16 cellular contexts compared by ENCODE assay signal in genomic region chr10:101671453-101671852, GRCh38. TPM values are rescaled to one million over a fixed set of nuclear protein-coding genes. Genes with fewer than 3 reads are reported as not detected.
A peak's percentile ranks its signal among the peaks of the same experiment; 100 is the strongest.
DNase-seq lines count a peak whose midpoint lies in the region; ATAC-seq, FAIRE-seq and TF ChIP-seq lines count a peak whose summit lies in the region.
"Had no signal": no experiment of that assay in that cellular context is flagged by ENCODE, and none has a peak within 500 bp of the region (broad histone marks: within the 10 kb centered on the region; RNA-seq: fewer than 3 reads in every experiment).

No MANE protein-coding gene starts in this region.

- SMC1A ChIA-PET in GM12878 (lab: Charles Lee; ENCODE audit: uncharacterized antibody, unreplicated experiment), result interaction anchor here (1.0 to 1.9 kb wide), 11 partner anchors 14 to 109 kb away, joined by 3 to 9 read pairs (median 4); no protein-coding TSS in a partner anchor

- TF ChIP-seq RAD21 in GM12878 (IDR thresholded peaks at IDR 0.05; ENCODE audit: insufficient read depth, low read depth, low read length), result no peak

- FAIRE-seq in GM19239 (lab: Jason Lieb, UNC) (peak; percentile 73), GM12878 (lab: Jason Lieb, UNC) (peak; percentile 38)

- no peak overlapping the region for H3K9ac ChIP-seq in GM12878 (ENCODE audit: control insufficient read depth, insufficient read depth, low read length)

- CTCF ChIA-PET in GM12878 (lab: Yijun Ruan, JAX), result interaction anchor here (1.0 to 2.8 kb wide), 11 partner anchors 8 to 342 kb away, joined by 3 to 13 read pairs (median 4); no protein-coding TSS in a partner anchor

- no peak for TF ChIP-seq CTCF in GM12878 (IDR thresholded peaks at IDR 0.05 in 2 of 3, conservative IDR thresholded peaks at IDR 0.05 in 1 of 3; ENCODE audit: control insufficient read depth in 2 of 3, extremely low read depth in 1 of 3, insufficient read depth in 1 of 3, low read depth in 3 of 3, low read length in 3 of 3)

- in situ Hi-C loops in GM12878 (cut with MboI), result no loop called here

- no peaks in the 10 kb centered on the region for H3K79me2 ChIP-seq in GM12878 (ENCODE audit: control insufficient read depth, insufficient read depth, low read length)

- H3K9me3 ChIP-seq in GM12878 (replicated peaks; ENCODE audit: control insufficient read depth, insufficient read depth, low read length), result no peaks in the 10 kb centered on the region

- no peaks in the 10 kb centered on the region for H3K27me3 ChIP-seq in GM12878 (replicated peaks in 1 of 2; ENCODE audit: control insufficient read depth in 2 of 2, insufficient read depth in 2 of 2, low read length in 1 of 2)

- 97% methylated on average over 1 of the region's 1 CpG for WGBS in GM12878 (ENCODE audit: insufficient coverage, insufficient replicate concordance, low lambda C conversion rate, missing lambda C conversion rate)

- peak overlapping the region; percentile 2; the same call in 1 of the 2 replicates for H2AFZ ChIP-seq in GM12878 (ENCODE audit: control insufficient read depth, low read depth, low read length)

- H3K4me1 ChIP-seq in GM12878 (ENCODE audit: control insufficient read depth, insufficient read depth, low read length), result peaks cover 26% of the 10 kb centered on the region

- POLR2A ChIA-PET in GM12878 (lab: Charles Lee), result interaction anchor here (1.1 to 1.5 kb wide), 5 partner anchors 11 to 54 kb away, joined by 3 to 6 read pairs (median 5); no protein-coding TSS in a partner anchor

- RAD21 ChIA-PET in GM12878 (lab: Charles Lee; ENCODE audit: unreplicated experiment), result interaction anchor here (0.8 to 1.6 kb wide), 5 partner anchors 24 to 831 kb away, joined by 3 to 13 read pairs (median 5); partner anchors contain the start of genes ACTR1A and FBXW4

- DNase-seq in GM19239 (ENCODE audit: insufficient read length, low spot score) (no peak), GM12878 (ENCODE audit: low read depth, low spot score) (peak; percentile 60), NCI-H2081 treated with DMSO at 0.1 percent for 48 hours (lab: John Stamatoyannopoulos, UW) (no peak), NCI-H446 (lab: John Stamatoyannopoulos, UW) (no peak)
- DNase-seq in activated naive CD4-positive, alpha-beta T cell (lab: John Stamatoyannopoulos, UW), result no peak
- DNase-seq: activated CD8-positive, alpha-beta memory T cell treated with anti-CD3 and anti-CD28 coated beads, Interleukin-2, amount 50 U/mL, for 4 hours; C1 segment of cervical spinal cord; effector memory CD4-positive, alpha-beta T cell; H7; NCI-H1048; OCI-M1 had no signal

- H4K20me1 ChIP-seq in GM12878 (ENCODE audit: control insufficient read depth, insufficient read depth), result no peaks in the 10 kb centered on the region

- peak; percentile 62 for ATAC-seq in GM18499 (IDR thresholded peaks at IDR 0.05; ENCODE audit: insufficient read depth, unreplicated experiment)
- peak; percentile 52 for ATAC-seq in HG02870 (IDR thresholded peaks at IDR 0.05; ENCODE audit: unreplicated experiment)
- peak; percentile 91 for ATAC-seq in GM12878
- ATAC-seq: SK-N-SH treated with all-trans-retinoic acid at 6 μM for 48 hours had no signal

- no peak for TF ChIP-seq POLR2A in GM12878 (IDR thresholded peaks at IDR 0.05; ENCODE audit: low read depth, low read length)

- H3K4me3 ChIP-seq in GM12878, result no peak overlapping the region
- H3K4me3 ChIP-seq: lung had no signal

- H3K27ac ChIP-seq in GM12878 (ENCODE audit: control insufficient read depth, insufficient read depth), result peak overlapping the region; percentile 78
- H3K27ac ChIP-seq: VCaP had no signal

- H3K36me3 ChIP-seq in GM12878 (ENCODE audit: control insufficient read depth in 2 of 2, insufficient read depth in 2 of 2, low read length in 1 of 2), result peaks cover 7 to 29% of the 10 kb centered on the region in 2 experiments

- peak overlapping the region; percentile 69 for H3K4me2 ChIP-seq in GM12878 (ENCODE audit: control insufficient read depth, insufficient read depth)

- BruUV-seq in GM12878 (replicated peaks; lab: Mats Ljungman, UMichigan), result no TSS peak

- intact Hi-C loops in GM12878 (cut with micrococcal nuclease; ENCODE audit: unreplicated experiment), result no loop called here

- TF ChIP-seq EP300 in GM12878 (IDR thresholded peaks at IDR 0.05; ENCODE audit: borderline replicate concordance in 1 of 2, control insufficient read depth in 1 of 2, low read depth in 2 of 2, low read length in 2 of 2), result no peak

TF ChIP-seq in GM12878, 131 proteins besides CTCF, POLR2A, EP300 and RAD21:
- no peak for TF ChIP-seq SMAD1 (IDR thresholded peaks at IDR 0.05; ENCODE audit: low read depth, partially characterized antibody)
- 0 out of 2 replicates have a peak, but pooled peaks have one; percentile 15 for TF ChIP-seq ATF7 (IDR thresholded peaks at IDR 0.05; ENCODE audit: low read depth)
- peak; percentile 13; the same call in 1 of the 2 replicates for TF ChIP-seq PKNOX1 (IDR thresholded peaks at IDR 0.05)
- TF ChIP-seq YY1 (IDR thresholded peaks at IDR 0.05; ENCODE audit: low read depth, low read length), result no peak
- 0 out of 4 replicates have a peak, but pooled peaks of 1 of the 2 experiments have one; percentile 16 for TF ChIP-seq SRF (IDR thresholded peaks at IDR 0.05; ENCODE audit: low read depth in 2 of 2, low read length in 2 of 2)
- peak; percentile 36 for TF ChIP-seq RUNX3 (IDR thresholded peaks at IDR 0.05; ENCODE audit: low read length)
- TF ChIP-seq SPI1 (IDR thresholded peaks at IDR 0.05; ENCODE audit: borderline replicate concordance, insufficient read depth, low read depth, low read length), result 0 out of 2 replicates have a peak, but pooled peaks have one; percentile 23
- 0 out of 3 replicates have a peak, but pooled peaks have one; percentile 32 for TF ChIP-seq POU2F2 (IDR thresholded peaks at IDR 0.05; ENCODE audit: borderline replicate concordance, low read depth, low read length)
- no peak for TF ChIP-seq MEF2B (IDR thresholded peaks at IDR 0.05; ENCODE audit: partially characterized antibody, poor library complexity, severe bottlenecking)
TF ChIP-seq in GM12878: peak in this region for 6.

RNA-seq across cellular contexts. Expression of gene FBXW4, which starts 23.5 kb away (rescaled TPM):
- total RNA-seq in GM12878 (2013; cell fraction: nucleolus; rRNA removed), result 53.0 and 64.6 TPM in 2 replicates
- total RNA-seq in GM12878 (2014; rRNA removed) (28.5 and 29.2 TPM in 2 replicates), GM12878 (2014; rRNA removed; fragmentation: Illumina TruSeq; extraction: Trizol) (24.8 and 26.5 TPM in 2 replicates), GM12878 (2021) (38.7 and 41.9 TPM in 2 replicates)
- 14.9 TPM for polyA plus RNA-seq in GM12878 (2011; ENCODE audit: low read depth)
- polyA plus RNA-seq in GM12878 (2011; rRNA removed) (27.8 and 38.2 TPM in 2 replicates), GM12878 (2014; fragmentation: Illumina TruSeq; extraction: Trizol) (37.2 and 42.0 TPM in 2 replicates), GM12878 (2014; fragmentation: Nextera tagmentation; extraction: Ambion mirVana) (10 to 100 TPM in 1 of 2 experiments, 1 to 10 TPM in 1; 5.7 to 11.5 TPM), GM12878 (2014; rRNA removed) (30.5 and 34.5 TPM in 2 replicates), GM12878 (2016; fragmentation: Nextera tagmentation; extraction: Ambion mirVana) (1 to 10 TPM; 7.4 to 9.3 TPM)
- 30.3 and 30.4 TPM in 2 replicates for polyA plus RNA-seq in GM12878 (2011; cell fraction: cytosol; rRNA removed)
- polyA plus RNA-seq in GM12878 (2011; cell fraction: nucleus; rRNA removed), result 27.5 and 28.0 TPM in 2 replicates
- 27.9 and 28.1 TPM in 2 replicates for polyA plus RNA-seq in GM12878 (2012)
- polyA minus RNA-seq in GM12878 (2011; rRNA and poly(A)+ RNA removed), result 165 and 166 TPM in 2 replicates
- polyA minus RNA-seq in GM12878 (2011; cell fraction: cytosol; rRNA and poly(A)+ RNA removed), result 22.9 and 25.5 TPM in 2 replicates
- polyA minus RNA-seq in GM12878 (2011; cell fraction: nucleus; rRNA and poly(A)+ RNA removed), result 22.7 and 43.4 TPM in 2 replicates
